ENCODE assay signal across 9 cellular contexts in genomic region chr17:38605852-38606645, GRCh38. TPM values are rescaled to one million over a fixed set of nuclear protein-coding genes. Genes with fewer than 3 reads are reported as not detected.
DNase-seq lines count a peak whose midpoint lies in the region; ATAC-seq and TF ChIP-seq lines count a peak whose summit lies in the region.
"Had no signal": no experiment of that assay in that cellular context is flagged by ENCODE, and none has a peak within 500 bp of the region (broad histone marks: within the 10 kb centered on the region; RNA-seq: fewer than 3 reads in every experiment).

TSS of gene SRCIN1 (minus strand) at chr17:38605952. CDS start at chr17:38605705, 247 bp downstream.

- intact Hi-C loops in colonic mucosa (cut with DNase I) = no loop called here

- peak; percentile 29 for ATAC-seq in lung (ENCODE audit: insufficient read depth, low FRiP score)
- ATAC-seq in GM21381 (IDR thresholded peaks at IDR 0.05; ENCODE audit: unreplicated experiment) = no peak

- H3K36me3 ChIP-seq in colonic mucosa (no peaks in the 10 kb centered on the region), lung (ENCODE audit: control insufficient read depth in 2 of 2, insufficient read depth in 2 of 2, low read length in 2 of 2) (no peaks in the 10 kb centered on the region)

- H3K9me3 ChIP-seq in colonic mucosa = no peaks in the 10 kb centered on the region
- peaks cover 0 to 2% of the 10 kb centered on the region in 2 donors for H3K9me3 ChIP-seq in lung (ENCODE audit: control insufficient read depth in 2 of 2, insufficient read depth in 1 of 2, low read length in 1 of 2)

- 1% methylated on average over 53 to 103 of the region's 104 CpGs for WGBS in lung, 2 donors

- peak within 1 kb of the TSS; percentile 55 to 63 for H3K9ac ChIP-seq in colonic mucosa (ENCODE audit: low read depth in 2 of 2, low read length in 2 of 2)

- H3K27ac ChIP-seq in colonic mucosa (peak within 1 kb of the TSS; percentile 44), lung (ENCODE audit: low read depth in 1 of 2, low read length in 1 of 2) (no peak within 1 kb of the TSS)

- H3K4me3 ChIP-seq in colonic mucosa (peak within 1 kb of the TSS; percentile 57), lung (peak within 1 kb of the TSS; percentile 42)

- DNase-seq in NCI-H2029 (lab: John Stamatoyannopoulos, UW) = peak; percentile 70
- peak; percentile 28 to 47 for DNase-seq in activated CD4-positive, alpha-beta T cell treated with anti-CD3 and anti-CD28 coated beads for 24 hours (ENCODE audit: low read depth in 2 of 2)
- peak; percentile 72 for DNase-seq in colonic mucosa
- no peak for DNase-seq in lung (ENCODE audit: low spot score)
- DNase-seq in stimulated activated CD8-positive, alpha-beta memory T cell treated with anti-CD3 and anti-CD28 coated beads, Interleukin-15, amount 100 ng/mL, for 48 hours (ENCODE audit: low read depth in 2 of 2) = peak; percentile 18 to 44
- DNase-seq in GF-D8 (lab: John Stamatoyannopoulos, UW) = no peak

- peaks cover 9% of the 10 kb centered on the region for H3K27me3 ChIP-seq in colonic mucosa
- H3K27me3 ChIP-seq in lung (ENCODE audit: control insufficient read depth, insufficient read depth) = peaks cover 5% of the 10 kb centered on the region

- TF ChIP-seq CTCF in GM12873 (IDR thresholded peaks at IDR 0.05; ENCODE audit: insufficient read depth, low read depth, low read length, missing control alignments) = peak; percentile 100
- peak; percentile 94 for TF ChIP-seq CTCF in colonic mucosa (IDR thresholded peaks at IDR 0.05)
- peak; percentile 43 for TF ChIP-seq CTCF in lung (IDR thresholded peaks at IDR 0.05; ENCODE audit: control extremely low read depth, extremely low read depth)

- H3K4me1 ChIP-seq in colonic mucosa (peaks cover 5% of the 10 kb centered on the region), lung (ENCODE audit: control insufficient read depth in 2 of 2, insufficient read depth in 2 of 2, low read length in 2 of 2) (peaks cover 0 to 7% of the 10 kb centered on the region in 2 donors)

RNA-seq across cellular contexts. Expression of gene SRCIN1, which starts in this region (rescaled TPM):
- total RNA-seq in colonic mucosa = 1 to 10 TPM; 1.1 to 4.2 TPM
- 10 to 100 TPM in 1 of 2 donors, 1 to 10 TPM in 1; 2.4 to 15.0 TPM for total RNA-seq in lung
- 1 to 10 TPM; 1.5 to 2.5 TPM for polyA plus RNA-seq in lung
- total RNA-seq: glomerular endothelial cell had no signal

Comparison
In these comparisons a context has a peak if more than half of its experiments do, and no peak if none do; other contexts are left out.
1. CTCF ChIP-seq: peak in every context shown above with its lines; median percentile 100 in GM12873; 94 in colonic mucosa; 43 in lung.
2. DNase-seq: peak in NCI-H2029 (single experiment), activated CD4-positive, alpha-beta T cell treated with anti-CD3 and anti-CD28 coated beads for 24 hours (2 of 2), colonic mucosa (single experiment) and stimulated activated CD8-positive, alpha-beta memory T cell treated with anti-CD3 and anti-CD28 coated beads, Interleukin-15, amount 100 ng/mL, for 48 hours (2 of 2); none in lung (single experiment) and GF-D8 (single experiment).